ENCODE assay signal across 8 cellular contexts in the genomic region with DNA sequence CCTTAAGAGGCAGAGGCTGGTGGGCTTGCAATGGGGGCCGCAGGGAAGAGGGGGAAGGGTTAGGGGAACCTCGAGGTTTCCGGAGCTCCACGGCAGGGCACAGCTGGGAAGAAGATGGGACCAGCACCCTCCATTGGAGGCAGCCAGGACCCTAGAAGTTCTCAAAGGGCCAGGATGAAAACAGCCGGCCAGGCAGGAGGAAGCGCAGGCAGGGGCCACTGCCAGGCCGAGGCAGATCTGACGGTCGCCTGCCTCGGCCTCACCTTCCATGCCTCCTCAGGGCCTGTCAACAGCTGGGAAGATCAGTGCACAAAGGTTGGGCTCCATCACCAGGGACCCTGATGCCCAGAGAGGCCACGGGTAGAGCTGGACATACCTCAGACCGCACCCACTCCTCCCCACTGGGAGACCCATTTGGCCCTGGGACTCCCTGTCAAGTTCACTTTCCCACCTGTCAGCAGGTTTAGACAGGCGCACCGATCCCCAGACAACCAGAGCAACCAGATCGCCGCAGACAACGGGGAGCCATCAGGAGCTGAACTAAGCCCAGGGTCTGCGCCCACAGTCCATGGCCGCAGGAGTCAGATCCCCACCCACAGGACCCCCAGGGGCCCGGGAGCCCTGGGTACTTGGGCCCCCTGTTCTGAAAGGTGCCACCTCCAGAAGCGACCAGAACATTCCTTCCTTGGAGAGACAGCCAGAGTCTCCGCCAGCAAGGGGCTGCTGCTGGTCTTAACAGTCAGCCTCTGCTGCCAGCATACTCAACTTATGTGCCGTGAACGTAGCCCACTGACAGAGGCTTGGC. TPM values are rescaled to one million over a fixed set of nuclear protein-coding genes. Genes with fewer than 3 reads are reported as not detected.
DNase-seq lines count a peak whose midpoint lies in the region; ATAC-seq and TF ChIP-seq lines count a peak whose summit lies in the region.

No MANE protein-coding gene starts in this region.

- peaks cover 9% of the 10 kb centered on the region for H3K4me1 Mint-ChIP-seq in activated T-helper 2 cell treated with anti-CD3 and anti-CD28 coated beads, Interferon-gamma antibody, Interleukin-2, Interleukin-4, amounts not matched to agents 10 μg/mL and 5 μg/mL and 100 μg/mL, durations not matched to agents 14 hours and 24 hours and 36 hours (ENCODE audit: low read depth)
- peaks cover 13% of the 10 kb centered on the region for H3K4me1 Mint-ChIP-seq in memory B cell

- H3K27me3 Mint-ChIP-seq in activated T-helper 2 cell treated with anti-CD3 and anti-CD28 coated beads, Interferon-gamma antibody, Interleukin-2, Interleukin-4, amounts not matched to agents 10 μg/mL and 5 μg/mL and 100 μg/mL, durations not matched to agents 14 hours and 24 hours and 36 hours (ENCODE audit: low read depth): no peaks in the 10 kb centered on the region
- H3K27me3 Mint-ChIP-seq in memory B cell: no peaks in the 10 kb centered on the region

- H3K4me3 ChIP-seq in heart right ventricle: no peak overlapping the region

- H3K27ac ChIP-seq in heart right ventricle: no peak overlapping the region

- ATAC-seq in Right ventricle myocardium superior (ENCODE audit: poor library complexity): no peak
- ATAC-seq in heart right ventricle: no peak
- no peak for ATAC-seq in memory B cell (ENCODE audit: low read depth)

- peaks cover 0 to 5% (median 0%) of the 10 kb centered on the region in 9 donors for H3K36me3 ChIP-seq in heart right ventricle

- intact Hi-C loops in Right ventricle myocardium superior (cut with DNase I): no loop called here
- intact Hi-C loops in heart right ventricle (cut with DNase I): no loop called here
- intact Hi-C loops in activated T-helper 2 cell treated with anti-CD3 and anti-CD28 coated beads, Interferon-gamma antibody, Interleukin-2, Interleukin-4, amounts not matched to agents 10 μg/mL and 5 μg/mL and 100 μg/mL, durations not matched to agents 14 hours and 24 hours and 36 hours (cut with micrococcal nuclease): no loop called here

- no peaks in the 10 kb centered on the region for H3K9me3 ChIP-seq in heart right ventricle

- TF ChIP-seq CTCF in heart right ventricle (IDR thresholded peaks at IDR 0.05): no peak

- DNase-seq in Right ventricle myocardium superior (peak; percentile 32), heart right ventricle (no peak), memory B cell (ENCODE audit: low spot score in 2 of 2) (no peak), NCI-H524 treated with DMSO at 0.1 percent for 48 hours (lab: John Stamatoyannopoulos, UW) (no peak), iPS-NIHi7 (ENCODE audit: extremely low spot score) (no peak)
- no peak for DNase-seq in activated T-helper 2 cell treated with anti-CD3 and anti-CD28 coated beads, Interferon-gamma antibody, Interleukin-2, Interleukin-4, amounts not matched to agents 10 μg/mL and 5 μg/mL and 100 μg/mL, durations not matched to agents 14 hours and 24 hours and 36 hours (ENCODE audit: low spot score)
- DNase-seq in stimulated activated naive CD4-positive, alpha-beta T cell treated with Interleukin-2 at 50 U/mL for 16 hours (lab: John Stamatoyannopoulos, UW): no peak
- no peak for DNase-seq in stimulated activated naive CD4-positive, alpha-beta T cell (lab: John Stamatoyannopoulos, UW)

- H3K36me3 Mint-ChIP-seq in activated T-helper 2 cell treated with anti-CD3 and anti-CD28 coated beads, Interferon-gamma antibody, Interleukin-2, Interleukin-4, amounts not matched to agents 10 μg/mL and 5 μg/mL and 100 μg/mL, durations not matched to agents 14 hours and 24 hours and 36 hours (ENCODE audit: low read depth): peaks cover 41% of the 10 kb centered on the region
- no peaks in the 10 kb centered on the region for H3K36me3 Mint-ChIP-seq in memory B cell

- 94 to 95% methylated on average over 24 of the region's 24 CpGs for WGBS in heart right ventricle, 2 donors

- peaks cover 0 to 31% (median 14%) of the 10 kb centered on the region in 9 donors for H3K4me1 ChIP-seq in heart right ventricle

- no peaks in the 10 kb centered on the region for H3K27me3 ChIP-seq in heart right ventricle

- H3K9me3 Mint-ChIP-seq in activated T-helper 2 cell treated with anti-CD3 and anti-CD28 coated beads, Interferon-gamma antibody, Interleukin-2, Interleukin-4, amounts not matched to agents 10 μg/mL and 5 μg/mL and 100 μg/mL, durations not matched to agents 14 hours and 24 hours and 36 hours: no peaks in the 10 kb centered on the region
- no peaks in the 10 kb centered on the region for H3K9me3 Mint-ChIP-seq in memory B cell

- H3K27ac Mint-ChIP-seq in activated T-helper 2 cell treated with anti-CD3 and anti-CD28 coated beads, Interferon-gamma antibody, Interleukin-2, Interleukin-4, amounts not matched to agents 10 μg/mL and 5 μg/mL and 100 μg/mL, durations not matched to agents 14 hours and 24 hours and 36 hours: peak overlapping the region; percentile 55
- H3K27ac Mint-ChIP-seq in memory B cell: no peak overlapping the region

- peak overlapping the region; percentile 79 for H3K4me3 Mint-ChIP-seq in activated T-helper 2 cell treated with anti-CD3 and anti-CD28 coated beads, Interferon-gamma antibody, Interleukin-2, Interleukin-4, amounts not matched to agents 10 μg/mL and 5 μg/mL and 100 μg/mL, durations not matched to agents 14 hours and 24 hours and 36 hours (ENCODE audit: low read depth)
- peak overlapping the region; percentile 62 for H3K4me3 Mint-ChIP-seq in memory B cell

RNA-seq across cellular contexts. Expression of a gene that starts 2.2 kb away (rescaled TPM):
- total RNA-seq in Right ventricle myocardium superior (6.9 TPM), heart right ventricle (1 to 10 TPM; 1.5 to 8.5 (median 3.5) TPM)
- 1 to 10 TPM; 3.8 to 7.2 TPM for polyA plus RNA-seq in heart right ventricle
- total RNA-seq in activated T-helper 2 cell treated with anti-CD3 and anti-CD28 coated beads, Interferon-gamma antibody, Interleukin-2, Interleukin-4, amounts not matched to agents 10 μg/mL and 5 μg/mL and 100 μg/mL, durations not matched to agents 14 hours and 24 hours and 36 hours: 68.1 and 72.7 TPM in 2 replicates
